12 cellular contexts compared by ENCODE assay signal in genomic region chr16:17591655-17592405, GRCh38.
A peak's percentile ranks its signal among the peaks of the same experiment; 100 is the strongest.
DNase-seq lines count a peak whose midpoint lies in the region; ATAC-seq lines count a peak whose summit lies in the region.
"Had no signal": no experiment of that assay in that cellular context is flagged by ENCODE, and none has a peak within 500 bp of the region (broad histone marks: within the 10 kb centered on the region; RNA-seq: fewer than 3 reads in every experiment).

No MANE protein-coding gene starts in this region.

- no peaks in the 10 kb centered on the region for H3K9me3 ChIP-seq in naive thymus-derived CD4-positive, alpha-beta T cell (ENCODE audit: control insufficient read depth in 2 of 3, low read length in 3 of 3)
- H3K9me3 ChIP-seq: tibial artery had no signal

- no peaks in the 10 kb centered on the region for H3K27me3 ChIP-seq in naive thymus-derived CD4-positive, alpha-beta T cell (ENCODE audit: control insufficient read depth in 2 of 2, insufficient read depth in 2 of 2, low read length in 2 of 2)
- H3K27me3 ChIP-seq: tibial artery had no signal

- H3K4me1 Mint-ChIP-seq in activated CD4-positive, alpha-beta T cell treated with anti-CD3 and anti-CD28 coated beads, Interleukin-2, amount 10 ng/mL, durations not matched to agents 24 days and 14 days = no peaks in the 10 kb centered on the region
- H3K4me1 Mint-ChIP-seq in activated T-helper 17 cell treated with anti-CD3 and anti-CD28 coated beads, Interleukin-2, amount 50 U/mL, for 72 hours = peaks cover 9% of the 10 kb centered on the region
- H3K4me1 Mint-ChIP-seq in naive thymus-derived CD4-positive, alpha-beta T cell = peaks cover 0 to 10% (median 0%) of the 10 kb centered on the region in 7 donors
- H3K4me1 Mint-ChIP-seq: activated naive CD4-positive, alpha-beta T cell treated with anti-CD3 and anti-CD28 coated beads, Interleukin-2, amount 50 U/mL, for 24 hours; IgD-negative memory B cell had no signal

- peak overlapping the region; percentile 22 for H3K4me3 Mint-ChIP-seq in activated CD4-positive, alpha-beta T cell treated with anti-CD3 and anti-CD28 coated beads, Interleukin-2, amount 10 ng/mL, durations not matched to agents 24 days and 14 days
- H3K4me3 Mint-ChIP-seq in activated T-helper 17 cell treated with anti-CD3 and anti-CD28 coated beads, Interleukin-2, amount 50 U/mL, for 72 hours = peak overlapping the region; percentile 69
- H3K4me3 Mint-ChIP-seq in naive thymus-derived CD4-positive, alpha-beta T cell = peak overlapping the region in 1 of 10 donors; percentile 44
- H3K4me3 Mint-ChIP-seq: activated naive CD4-positive, alpha-beta T cell treated with anti-CD3 and anti-CD28 coated beads, Interleukin-2, amount 50 U/mL, for 24 hours; IgD-negative memory B cell had no signal

- no peaks in the 10 kb centered on the region for H3K4me1 ChIP-seq in naive thymus-derived CD4-positive, alpha-beta T cell (ENCODE audit: control insufficient read depth in 2 of 2, insufficient read depth in 2 of 2, low read length in 2 of 2)
- H3K4me1 ChIP-seq: tibial artery had no signal

- intact Hi-C loops in activated CD4-positive, alpha-beta T cell treated with anti-CD3 and anti-CD28 coated beads, Interleukin-2, amount 10 ng/mL, durations not matched to agents 24 days and 14 days (cut with micrococcal nuclease) = no loop called here
- intact Hi-C loops in naive thymus-derived CD4-positive, alpha-beta T cell (cut with micrococcal nuclease) = no loop called here

- no peaks in the 10 kb centered on the region for H3K36me3 ChIP-seq in naive thymus-derived CD4-positive, alpha-beta T cell (ENCODE audit: control insufficient read depth in 2 of 3, insufficient read depth in 3 of 3, low read length in 3 of 3)
- H3K36me3 ChIP-seq: tibial artery had no signal

- H3K9me3 Mint-ChIP-seq in activated CD4-positive, alpha-beta T cell treated with anti-CD3 and anti-CD28 coated beads, Interleukin-2, amount 10 ng/mL, durations not matched to agents 24 days and 14 days = peaks cover 3% of the 10 kb centered on the region
- peaks cover 4% of the 10 kb centered on the region for H3K9me3 Mint-ChIP-seq in activated T-helper 17 cell treated with anti-CD3 and anti-CD28 coated beads, Interleukin-2, amount 50 U/mL, for 72 hours
- H3K9me3 Mint-ChIP-seq in naive thymus-derived CD4-positive, alpha-beta T cell = peaks cover 0 to 6% (median 5%) of the 10 kb centered on the region in 11 donors
- H3K9me3 Mint-ChIP-seq: activated naive CD4-positive, alpha-beta T cell treated with anti-CD3 and anti-CD28 coated beads, Interleukin-2, amount 50 U/mL, for 24 hours had no signal

- DNase-seq in activated CD4-positive, alpha-beta T cell treated with anti-CD3 and anti-CD28 coated beads, Interleukin-2, amount 10 ng/mL, durations not matched to agents 24 days and 14 days = peak; percentile 58
- no peak for DNase-seq in activated CD4-positive, alpha-beta T cell treated with anti-CD3 and anti-CD28 coated beads for 48 hours
- peak; percentile 51 for DNase-seq in NCI-H748 (lab: John Stamatoyannopoulos, UW; ENCODE audit: unreplicated experiment)
- DNase-seq in naive thymus-derived CD4-positive, alpha-beta T cell = no peak
- no peak for DNase-seq in HK-2 (ENCODE audit: unreplicated experiment)
- no peak for DNase-seq in stimulated activated CD4-positive, alpha-beta T cell treated with anti-CD3 and anti-CD28 coated beads, Interleukin-4, amount 100 ng/mL, for 4 hours
- DNase-seq: NCI-H187, tibial artery had no signal

- H3K27ac Mint-ChIP-seq in activated CD4-positive, alpha-beta T cell treated with anti-CD3 and anti-CD28 coated beads, Interleukin-2, amount 10 ng/mL, durations not matched to agents 24 days and 14 days = peak overlapping the region; percentile 90
- H3K27ac Mint-ChIP-seq in activated T-helper 17 cell treated with anti-CD3 and anti-CD28 coated beads, Interleukin-2, amount 50 U/mL, for 72 hours = peak overlapping the region; percentile 97
- H3K27ac Mint-ChIP-seq in naive thymus-derived CD4-positive, alpha-beta T cell = peak overlapping the region in 1 of 9 donors; percentile 88
- H3K27ac Mint-ChIP-seq: activated naive CD4-positive, alpha-beta T cell treated with anti-CD3 and anti-CD28 coated beads, Interleukin-2, amount 50 U/mL, for 24 hours had no signal

- H3K27me3 Mint-ChIP-seq in activated CD4-positive, alpha-beta T cell treated with anti-CD3 and anti-CD28 coated beads, Interleukin-2, amount 10 ng/mL, durations not matched to agents 24 days and 14 days = no peaks in the 10 kb centered on the region
- peaks cover 13% of the 10 kb centered on the region for H3K27me3 Mint-ChIP-seq in activated T-helper 17 cell treated with anti-CD3 and anti-CD28 coated beads, Interleukin-2, amount 50 U/mL, for 72 hours
- peaks cover 0 to 35% (median 21%) of the 10 kb centered on the region in 5 donors for H3K27me3 Mint-ChIP-seq in naive thymus-derived CD4-positive, alpha-beta T cell

- no peak overlapping the region for H3K27ac ChIP-seq in naive thymus-derived CD4-positive, alpha-beta T cell (ENCODE audit: low read depth, low read length)
- H3K27ac ChIP-seq: tibial artery had no signal

- no peak overlapping the region for H3K4me3 ChIP-seq in naive thymus-derived CD4-positive, alpha-beta T cell (ENCODE audit: low read length)
- H3K4me3 ChIP-seq: tibial artery had no signal

- peak; percentile 49 for ATAC-seq in activated T-helper 17 cell treated with anti-CD3 and anti-CD28 coated beads, Interleukin-2, amount 50 U/mL, for 72 hours (replicated peaks)
- peak; percentile 61 for ATAC-seq in naive thymus-derived CD4-positive, alpha-beta T cell
- no peak for ATAC-seq in GM21825 (IDR thresholded peaks at IDR 0.05; ENCODE audit: unreplicated experiment)

- CTCF ChIA-PET in naive thymus-derived CD4-positive, alpha-beta T cell (lab: Charles Lee) = no interaction called here

- peaks cover 2% of the 10 kb centered on the region for H3K36me3 Mint-ChIP-seq in activated CD4-positive, alpha-beta T cell treated with anti-CD3 and anti-CD28 coated beads, Interleukin-2, amount 10 ng/mL, durations not matched to agents 24 days and 14 days (ENCODE audit: low read depth)
- no peaks in the 10 kb centered on the region for H3K36me3 Mint-ChIP-seq in activated T-helper 17 cell treated with anti-CD3 and anti-CD28 coated beads, Interleukin-2, amount 50 U/mL, for 72 hours (ENCODE audit: low read depth)
- H3K36me3 Mint-ChIP-seq in naive thymus-derived CD4-positive, alpha-beta T cell = peaks cover 0 to 6% (median 0%) of the 10 kb centered on the region in 5 donors
- H3K36me3 Mint-ChIP-seq: activated naive CD4-positive, alpha-beta T cell treated with anti-CD3 and anti-CD28 coated beads, Interleukin-2, amount 50 U/mL, for 24 hours; IgD-negative memory B cell had no signal

- POLR2A ChIA-PET in naive thymus-derived CD4-positive, alpha-beta T cell (lab: Charles Lee) = no interaction called here

Comparison
In these comparisons a context has a peak if more than half of its experiments do, and no peak if none do; other contexts are left out.
1. DNase-seq: peak in activated CD4-positive, alpha-beta T cell treated with anti-CD3 and anti-CD28 coated beads, Interleukin-2, amount 10 ng/mL, durations not matched to agents 24 days and 14 days (single experiment) and NCI-H748 (single experiment); none in activated CD4-positive, alpha-beta T cell treated with anti-CD3 and anti-CD28 coated beads for 48 hours (single experiment), naive thymus-derived CD4-positive, alpha-beta T cell (0 of 9), HK-2 (single experiment) and stimulated activated CD4-positive, alpha-beta T cell treated with anti-CD3 and anti-CD28 coated beads, Interleukin-4, amount 100 ng/mL, for 4 hours (0 of 2).